Comparison of ENCODE assay signal across 1 cellular context in genomic region chr19:19098703-19099632, GRCh38.
TF ChIP-seq lines count a peak whose summit lies in the region.

No MANE protein-coding gene starts in this region.

TF ChIP-seq in HepG2, 621 proteins besides CTCF, POLR2A, EP300 and RAD21 (continued from another document and continues in another):
- TF ChIP-seq, protein P1, sequence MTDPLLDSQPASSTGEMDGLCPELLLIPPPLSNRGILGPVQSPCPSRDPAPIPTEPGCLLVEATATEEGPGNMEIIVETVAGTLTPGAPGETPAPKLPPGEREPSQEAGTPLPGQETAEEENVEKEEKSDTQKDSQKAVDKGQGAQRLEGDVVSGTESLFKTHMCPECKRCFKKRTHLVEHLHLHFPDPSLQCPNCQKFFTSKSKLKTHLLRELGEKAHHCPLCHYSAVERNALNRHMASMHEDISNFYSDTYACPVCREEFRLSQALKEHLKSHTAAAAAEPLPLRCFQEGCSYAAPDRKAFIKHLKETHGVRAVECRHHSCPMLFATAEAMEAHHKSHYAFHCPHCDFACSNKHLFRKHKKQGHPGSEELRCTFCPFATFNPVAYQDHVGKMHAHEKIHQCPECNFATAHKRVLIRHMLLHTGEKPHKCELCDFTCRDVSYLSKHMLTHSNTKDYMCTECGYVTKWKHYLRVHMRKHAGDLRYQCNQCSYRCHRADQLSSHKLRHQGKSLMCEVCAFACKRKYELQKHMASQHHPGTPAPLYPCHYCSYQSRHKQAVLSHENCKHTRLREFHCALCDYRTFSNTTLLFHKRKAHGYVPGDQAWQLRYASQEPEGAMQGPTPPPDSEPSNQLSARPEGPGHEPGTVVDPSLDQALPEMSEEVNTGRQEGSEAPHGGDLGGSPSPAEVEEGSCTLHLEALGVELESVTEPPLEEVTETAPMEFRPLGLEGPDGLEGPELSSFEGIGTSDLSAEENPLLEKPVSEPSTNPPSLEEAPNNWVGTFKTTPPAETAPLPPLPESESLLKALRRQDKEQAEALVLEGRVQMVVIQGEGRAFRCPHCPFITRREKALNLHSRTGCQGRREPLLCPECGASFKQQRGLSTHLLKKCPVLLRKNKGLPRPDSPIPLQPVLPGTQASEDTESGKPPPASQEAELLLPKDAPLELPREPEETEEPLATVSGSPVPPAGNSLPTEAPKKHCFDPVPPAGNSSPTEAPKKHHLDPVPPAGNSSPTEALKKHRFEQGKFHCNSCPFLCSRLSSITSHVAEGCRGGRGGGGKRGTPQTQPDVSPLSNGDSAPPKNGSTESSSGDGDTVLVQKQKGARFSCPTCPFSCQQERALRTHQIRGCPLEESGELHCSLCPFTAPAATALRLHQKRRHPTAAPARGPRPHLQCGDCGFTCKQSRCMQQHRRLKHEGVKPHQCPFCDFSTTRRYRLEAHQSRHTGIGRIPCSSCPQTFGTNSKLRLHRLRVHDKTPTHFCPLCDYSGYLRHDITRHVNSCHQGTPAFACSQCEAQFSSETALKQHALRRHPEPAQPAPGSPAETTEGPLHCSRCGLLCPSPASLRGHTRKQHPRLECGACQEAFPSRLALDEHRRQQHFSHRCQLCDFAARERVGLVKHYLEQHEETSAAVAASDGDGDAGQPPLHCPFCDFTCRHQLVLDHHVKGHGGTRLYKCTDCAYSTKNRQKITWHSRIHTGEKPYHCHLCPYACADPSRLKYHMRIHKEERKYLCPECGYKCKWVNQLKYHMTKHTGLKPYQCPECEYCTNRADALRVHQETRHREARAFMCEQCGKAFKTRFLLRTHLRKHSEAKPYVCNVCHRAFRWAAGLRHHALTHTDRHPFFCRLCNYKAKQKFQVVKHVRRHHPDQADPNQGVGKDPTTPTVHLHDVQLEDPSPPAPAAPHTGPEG (CRISPR knock-in tag; IDR thresholded peaks at IDR 0.05), result 0 out of 2 replicates have a peak, but pooled peaks have one; percentile 45
- TF ChIP-seq KAT7 (CRISPR knock-in tag; IDR thresholded peaks at IDR 0.05; ENCODE audit: borderline replicate concordance) (peak; percentile 67), ZNF136 (CRISPR knock-in tag; IDR thresholded peaks at IDR 0.05; ENCODE audit: low read depth) (no peak), TARDBP (CRISPR knock-in tag; IDR thresholded peaks at IDR 0.05) (peak; percentile 72; the same call in 1 of the 2 replicates), ZMYM3 (CRISPR knock-in tag; IDR thresholded peaks at IDR 0.05) (peak; percentile 87; the same call in 1 of the 2 replicates), PRPF4 (IDR thresholded peaks at IDR 0.05; ENCODE audit: low read depth, low read length, poor library complexity, severe bottlenecking) (no peak), ZNF263 (CRISPR knock-in tag; IDR thresholded peaks at IDR 0.05) (peak; percentile 30; the same call in 1 of the 2 replicates), HNRNPH1 (optimal IDR thresholded peaks at IDR 0.05; ENCODE audit: low read depth, low read length) (no peak), HNRNPUL1 (IDR thresholded peaks at IDR 0.05; ENCODE audit: low read depth, low read length) (no peak), KMT2B (CRISPR knock-in tag; IDR thresholded peaks at IDR 0.05) (0 out of 2 replicates have a peak, but pooled peaks have one; percentile 38), SCMH1 (CRISPR knock-in tag; IDR thresholded peaks at IDR 0.05; ENCODE audit: borderline replicate concordance) (no peak), ZFP41 (CRISPR knock-in tag; IDR thresholded peaks at IDR 0.05; ENCODE audit: borderline replicate concordance) (no peak; the same call in 1 of the 2 replicates), BCL6 (CRISPR knock-in tag; IDR thresholded peaks at IDR 0.05) (peak; percentile 63), ZNF501 (CRISPR knock-in tag; IDR thresholded peaks at IDR 0.05) (peak; percentile 74), SP2 (CRISPR knock-in tag; IDR thresholded peaks at IDR 0.05) (no peak; the same call in 1 of the 2 replicates), HNRNPLL (IDR thresholded peaks at IDR 0.05; ENCODE audit: low read depth, low read length, poor library complexity, severe bottlenecking) (no peak), ZNF749 (CRISPR knock-in tag; IDR thresholded peaks at IDR 0.05; ENCODE audit: borderline replicate concordance) (no peak), SP4 (CRISPR knock-in tag; IDR thresholded peaks at IDR 0.05) (no peak), CBX1 (IDR thresholded peaks at IDR 0.05; ENCODE audit: low read depth) (no peak), HHEX (CRISPR knock-in tag; IDR thresholded peaks at IDR 0.05) (no peak), MAFK (conservative IDR thresholded peaks at IDR 0.05 in 1 of 2, IDR thresholded peaks at IDR 0.05 in 1 of 2; ENCODE audit: low read length in 2 of 2) (no peak), ZNF44 (CRISPR knock-in tag; IDR thresholded peaks at IDR 0.05) (no peak), ZNF333 (CRISPR knock-in tag; IDR thresholded peaks at IDR 0.05; ENCODE audit: borderline replicate concordance) (no peak), ZNF280D (CRISPR knock-in tag; IDR thresholded peaks at IDR 0.05) (no peak), PHB2 (IDR thresholded peaks at IDR 0.05; ENCODE audit: partially characterized antibody) (no peak), SKI (IDR thresholded peaks at IDR 0.05; ENCODE audit: partially characterized antibody) (peak; percentile 52), THAP8 (CRISPR knock-in tag; IDR thresholded peaks at IDR 0.05; ENCODE audit: borderline replicate concordance) (no peak), TAF15 (IDR thresholded peaks at IDR 0.05; ENCODE audit: low read depth, low read length, poor library complexity, severe bottlenecking) (no peak), DDIT3 (CRISPR knock-in tag; IDR thresholded peaks at IDR 0.05) (no peak), ATM (IDR thresholded peaks at IDR 0.05; ENCODE audit: borderline replicate concordance) (no peak), NR1H2 (CRISPR knock-in tag; IDR thresholded peaks at IDR 0.05; ENCODE audit: borderline replicate concordance, low read depth) (no peak), CC2D1A (CRISPR knock-in tag; IDR thresholded peaks at IDR 0.05) (no peak), ZNF335 (CRISPR knock-in tag; IDR thresholded peaks at IDR 0.05) (peak; percentile 79; the same call in 1 of the 2 replicates), ZNF607 (CRISPR knock-in tag; IDR thresholded peaks at IDR 0.05; ENCODE audit: borderline replicate concordance) (no peak; the same call in 1 of the 2 replicates), CBX2 (IDR thresholded peaks at IDR 0.05; ENCODE audit: low read depth, low read length) (no peak), CBX2 (CRISPR knock-in tag; IDR thresholded peaks at IDR 0.05; ENCODE audit: low read depth) (no peak), ZNF329 (CRISPR knock-in tag; IDR thresholded peaks at IDR 0.05; ENCODE audit: low read depth) (0 out of 2 replicates have a peak, but pooled peaks have one; percentile 41), ZNF83 (CRISPR knock-in tag; IDR thresholded peaks at IDR 0.05; ENCODE audit: borderline replicate concordance) (no peak), RORA (CRISPR knock-in tag; IDR thresholded peaks at IDR 0.05) (no peak), CCDC6 (CRISPR knock-in tag; IDR thresholded peaks at IDR 0.05) (peak; percentile 48; the same call in 1 of the 2 replicates), ZNF883 (CRISPR knock-in tag; IDR thresholded peaks at IDR 0.05; ENCODE audit: not compliant biosample characterization) (no peak), FOXJ3 (CRISPR knock-in tag; IDR thresholded peaks at IDR 0.05; ENCODE audit: borderline replicate concordance) (peak; percentile 72; the same call in 1 of the 2 replicates), HNRNPL (IDR thresholded peaks at IDR 0.05; ENCODE audit: low read depth, low read length) (peak; percentile 95), ZZZ3 (CRISPR knock-in tag; IDR thresholded peaks at IDR 0.05; ENCODE audit: borderline replicate concordance) (no peak), ZNF350 (CRISPR knock-in tag; IDR thresholded peaks at IDR 0.05; ENCODE audit: borderline replicate concordance, low read depth) (peak; percentile 47; the same call in 1 of the 2 replicates), RXRA (CRISPR knock-in tag; IDR thresholded peaks at IDR 0.05) (peak; percentile 90), ZNF441 (CRISPR knock-in tag; IDR thresholded peaks at IDR 0.05; ENCODE audit: borderline replicate concordance) (no peak)
- TF ChIP-seq, protein P2, sequence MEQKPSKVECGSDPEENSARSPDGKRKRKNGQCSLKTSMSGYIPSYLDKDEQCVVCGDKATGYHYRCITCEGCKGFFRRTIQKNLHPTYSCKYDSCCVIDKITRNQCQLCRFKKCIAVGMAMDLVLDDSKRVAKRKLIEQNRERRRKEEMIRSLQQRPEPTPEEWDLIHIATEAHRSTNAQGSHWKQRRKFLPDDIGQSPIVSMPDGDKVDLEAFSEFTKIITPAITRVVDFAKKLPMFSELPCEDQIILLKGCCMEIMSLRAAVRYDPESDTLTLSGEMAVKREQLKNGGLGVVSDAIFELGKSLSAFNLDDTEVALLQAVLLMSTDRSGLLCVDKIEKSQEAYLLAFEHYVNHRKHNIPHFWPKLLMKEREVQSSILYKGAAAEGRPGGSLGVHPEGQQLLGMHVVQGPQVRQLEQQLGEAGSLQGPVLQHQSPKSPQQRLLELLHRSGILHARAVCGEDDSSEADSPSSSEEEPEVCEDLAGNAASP (CRISPR knock-in tag; IDR thresholded peaks at IDR 0.05; ENCODE audit: borderline replicate concordance), result peak; percentile 86
- TF ChIP-seq, protein P3, sequence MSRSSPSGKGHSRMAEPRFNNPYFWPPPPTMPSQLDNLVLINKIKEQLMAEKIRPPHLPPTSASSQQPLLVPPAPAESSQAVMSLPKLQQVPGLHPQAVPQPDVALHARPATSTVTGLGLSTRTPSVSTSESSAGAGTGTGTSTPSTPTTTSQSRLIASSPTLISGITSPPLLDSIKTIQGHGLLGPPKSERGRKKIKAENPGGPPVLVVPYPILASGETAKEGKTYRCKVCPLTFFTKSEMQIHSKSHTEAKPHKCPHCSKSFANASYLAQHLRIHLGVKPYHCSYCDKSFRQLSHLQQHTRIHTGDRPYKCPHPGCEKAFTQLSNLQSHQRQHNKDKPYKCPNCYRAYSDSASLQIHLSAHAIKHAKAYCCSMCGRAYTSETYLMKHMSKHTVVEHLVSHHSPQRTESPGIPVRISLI (CRISPR knock-in tag; IDR thresholded peaks at IDR 0.05; ENCODE audit: borderline replicate concordance), result peak; percentile 58; the same call in 1 of the 2 replicates
- TF ChIP-seq, protein P4, sequence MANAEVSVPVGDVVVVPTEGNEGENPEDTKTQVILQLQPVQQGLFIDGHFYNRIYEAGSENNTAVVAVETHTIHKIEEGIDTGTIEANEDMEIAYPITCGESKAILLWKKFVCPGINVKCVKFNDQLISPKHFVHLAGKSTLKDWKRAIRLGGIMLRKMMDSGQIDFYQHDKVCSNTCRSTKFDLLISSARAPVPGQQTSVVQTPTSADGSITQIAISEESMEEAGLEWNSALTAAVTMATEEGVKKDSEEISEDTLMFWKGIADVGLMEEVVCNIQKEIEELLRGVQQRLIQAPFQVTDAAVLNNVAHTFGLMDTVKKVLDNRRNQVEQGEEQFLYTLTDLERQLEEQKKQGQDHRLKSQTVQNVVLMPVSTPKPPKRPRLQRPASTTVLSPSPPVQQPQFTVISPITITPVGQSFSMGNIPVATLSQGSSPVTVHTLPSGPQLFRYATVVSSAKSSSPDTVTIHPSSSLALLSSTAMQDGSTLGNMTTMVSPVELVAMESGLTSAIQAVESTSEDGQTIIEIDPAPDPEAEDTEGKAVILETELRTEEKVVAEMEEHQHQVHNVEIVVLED (CRISPR knock-in tag; IDR thresholded peaks at IDR 0.05; ENCODE audit: borderline replicate concordance), result no peak
- TF ChIP-seq, protein P5, sequence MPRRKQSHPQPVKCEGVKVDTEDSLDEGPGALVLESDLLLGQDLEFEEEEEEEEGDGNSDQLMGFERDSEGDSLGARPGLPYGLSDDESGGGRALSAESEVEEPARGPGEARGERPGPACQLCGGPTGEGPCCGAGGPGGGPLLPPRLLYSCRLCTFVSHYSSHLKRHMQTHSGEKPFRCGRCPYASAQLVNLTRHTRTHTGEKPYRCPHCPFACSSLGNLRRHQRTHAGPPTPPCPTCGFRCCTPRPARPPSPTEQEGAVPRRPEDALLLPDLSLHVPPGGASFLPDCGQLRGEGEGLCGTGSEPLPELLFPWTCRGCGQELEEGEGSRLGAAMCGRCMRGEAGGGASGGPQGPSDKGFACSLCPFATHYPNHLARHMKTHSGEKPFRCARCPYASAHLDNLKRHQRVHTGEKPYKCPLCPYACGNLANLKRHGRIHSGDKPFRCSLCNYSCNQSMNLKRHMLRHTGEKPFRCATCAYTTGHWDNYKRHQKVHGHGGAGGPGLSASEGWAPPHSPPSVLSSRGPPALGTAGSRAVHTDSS (CRISPR knock-in tag; conservative IDR thresholded peaks at IDR 0.05), result no peak
